ENCODE assay signal across 1 cellular context in genomic region chr3:12477256-12477655, GRCh38.
TF ChIP-seq lines count a peak whose summit lies in the region.

No MANE protein-coding gene starts in this region.

TF ChIP-seq in SK-N-SH, 30 proteins besides CTCF, POLR2A, EP300 and RAD21 (continued from another document):
- no peak for TF ChIP-seq USF1 (IDR thresholded peaks at IDR 0.05; ENCODE audit: borderline replicate concordance, low read depth)
- no peak for TF ChIP-seq MEF2A (IDR thresholded peaks at IDR 0.05; ENCODE audit: borderline replicate concordance, low read depth)
- no peak for TF ChIP-seq REST (IDR thresholded peaks at IDR 0.05; ENCODE audit: low read depth, low read length)
- no peak for TF ChIP-seq GATA2 (CRISPR knock-in tag; IDR thresholded peaks at IDR 0.05)
- TF ChIP-seq MXI1 (IDR thresholded peaks at IDR 0.05; ENCODE audit: low read depth, low read length): no peak
- no peak for TF ChIP-seq PBX3 (IDR thresholded peaks at IDR 0.05)
TF ChIP-seq in SK-N-SH: peak in this region for 0.
